Comparison of ENCODE assay signal across 1 cellular context in genomic region chr17:1829579-1830257, GRCh38.
TF ChIP-seq lines count a peak whose summit lies in the region.

RPA1 (plus strand) TSS chr17:1830005; CDS start chr17:1830094, 89 bp downstream.
A gene with protein sequence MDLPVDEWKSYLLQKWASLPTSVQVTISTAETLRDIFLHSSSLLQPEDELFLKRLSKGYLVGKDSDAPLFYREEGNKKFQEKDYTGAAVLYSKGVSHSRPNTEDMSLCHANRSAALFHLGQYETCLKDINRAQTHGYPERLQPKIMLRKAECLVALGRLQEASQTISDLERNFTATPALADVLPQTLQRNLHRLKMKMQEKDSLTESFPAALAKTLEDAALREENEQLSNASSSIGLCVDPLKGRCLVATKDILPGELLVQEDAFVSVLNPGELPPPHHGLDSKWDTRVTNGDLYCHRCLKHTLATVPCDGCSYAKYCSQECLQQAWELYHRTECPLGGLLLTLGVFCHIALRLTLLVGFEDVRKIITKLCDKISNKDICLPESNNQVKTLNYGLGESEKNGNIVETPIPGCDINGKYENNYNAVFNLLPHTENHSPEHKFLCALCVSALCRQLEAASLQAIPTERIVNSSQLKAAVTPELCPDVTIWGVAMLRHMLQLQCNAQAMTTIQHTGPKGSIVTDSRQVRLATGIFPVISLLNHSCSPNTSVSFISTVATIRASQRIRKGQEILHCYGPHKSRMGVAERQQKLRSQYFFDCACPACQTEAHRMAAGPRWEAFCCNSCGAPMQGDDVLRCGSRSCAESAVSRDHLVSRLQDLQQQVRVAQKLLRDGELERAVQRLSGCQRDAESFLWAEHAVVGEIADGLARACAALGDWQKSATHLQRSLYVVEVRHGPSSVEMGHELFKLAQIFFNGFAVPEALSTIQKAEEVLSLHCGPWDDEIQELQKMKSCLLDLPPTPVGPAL (minus strand): TSS chr17:1829902. CDS start chr17:1827994, 1,908 bp downstream.

TF ChIP-seq in HEK293, 187 proteins besides CTCF, POLR2A, EP300 and RAD21 (continued from another document and continues in another):
- TF ChIP-seq ZNF433 (tag by site-specific recombination; IDR thresholded peaks at IDR 0.05; ENCODE audit: low read depth): no peak
- TF ChIP-seq ZNF221 (tag by site-specific recombination; IDR thresholded peaks at IDR 0.05; ENCODE audit: borderline replicate concordance): no peak
- TF ChIP-seq ZNF146 (tag by site-specific recombination; IDR thresholded peaks at IDR 0.05): no peak
- TF ChIP-seq HOXA7 (CRISPR knock-in tag; IDR thresholded peaks at IDR 0.05; ENCODE audit: borderline replicate concordance): no peak
- TF ChIP-seq AEBP2 (tag by site-specific recombination; IDR thresholded peaks at IDR 0.05; ENCODE audit: borderline replicate concordance): no peak
- TF ChIP-seq ZNF600 (tag by site-specific recombination; IDR thresholded peaks at IDR 0.05): 0 out of 2 replicates have a peak, but pooled peaks have one; percentile 1
- TF ChIP-seq ZNF211 (tag by site-specific recombination; IDR thresholded peaks at IDR 0.05; ENCODE audit: low read depth): no peak
- TF ChIP-seq SCRT1 (tag by site-specific recombination; IDR thresholded peaks at IDR 0.05; ENCODE audit: borderline replicate concordance): no peak
- no peak for TF ChIP-seq ZNF10 (tag by site-specific recombination; IDR thresholded peaks at IDR 0.05)
- TF ChIP-seq SCRT2 (tag by site-specific recombination; IDR thresholded peaks at IDR 0.05): 0 out of 2 replicates have a peak, but pooled peaks have one; percentile 10
- TF ChIP-seq GLIS2 (tag by site-specific recombination; IDR thresholded peaks at IDR 0.05): peak; percentile 85
- TF ChIP-seq YY2 (tag by site-specific recombination; IDR thresholded peaks at IDR 0.05): no peak
- no peak for TF ChIP-seq ZSCAN18 (tag by site-specific recombination; IDR thresholded peaks at IDR 0.05)
- TF ChIP-seq PRDM6 (tag by site-specific recombination; IDR thresholded peaks at IDR 0.05): no peak
- no peak for TF ChIP-seq ZNF19 (tag by site-specific recombination; IDR thresholded peaks at IDR 0.05; ENCODE audit: low read depth)
- TF ChIP-seq ZNF660 (tag by site-specific recombination; IDR thresholded peaks at IDR 0.05): peak; percentile 68; the same call in 1 of the 2 replicates
- no peak for TF ChIP-seq KLF8 (tag by site-specific recombination; IDR thresholded peaks at IDR 0.05)
- no peak for TF ChIP-seq ZSCAN16 (tag by site-specific recombination; IDR thresholded peaks at IDR 0.05)
- TF ChIP-seq, protein P1, sequence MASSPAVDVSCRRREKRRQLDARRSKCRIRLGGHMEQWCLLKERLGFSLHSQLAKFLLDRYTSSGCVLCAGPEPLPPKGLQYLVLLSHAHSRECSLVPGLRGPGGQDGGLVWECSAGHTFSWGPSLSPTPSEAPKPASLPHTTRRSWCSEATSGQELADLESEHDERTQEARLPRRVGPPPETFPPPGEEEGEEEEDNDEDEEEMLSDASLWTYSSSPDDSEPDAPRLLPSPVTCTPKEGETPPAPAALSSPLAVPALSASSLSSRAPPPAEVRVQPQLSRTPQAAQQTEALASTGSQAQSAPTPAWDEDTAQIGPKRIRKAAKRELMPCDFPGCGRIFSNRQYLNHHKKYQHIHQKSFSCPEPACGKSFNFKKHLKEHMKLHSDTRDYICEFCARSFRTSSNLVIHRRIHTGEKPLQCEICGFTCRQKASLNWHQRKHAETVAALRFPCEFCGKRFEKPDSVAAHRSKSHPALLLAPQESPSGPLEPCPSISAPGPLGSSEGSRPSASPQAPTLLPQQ (tag by site-specific recombination; IDR thresholded peaks at IDR 0.05): no peak
- TF ChIP-seq ZBTB11 (tag by site-specific recombination; conservative IDR thresholded peaks at IDR 0.05; ENCODE audit: low read depth): no peak; the same call in 1 of the 2 replicates
- peak; percentile 59 for TF ChIP-seq ZNF341 (tag by site-specific recombination; IDR thresholded peaks at IDR 0.05; ENCODE audit: low read depth)
- TF ChIP-seq ZNF670 (tag by site-specific recombination; IDR thresholded peaks at IDR 0.05; ENCODE audit: low read depth): no peak
- TF ChIP-seq EGR2 (tag by site-specific recombination; IDR thresholded peaks at IDR 0.05; ENCODE audit: low read depth): peak; percentile 25; the same call in 1 of the 2 replicates
- no peak for TF ChIP-seq ZNF664 (tag by site-specific recombination; IDR thresholded peaks at IDR 0.05)
- TF ChIP-seq, protein P2, sequence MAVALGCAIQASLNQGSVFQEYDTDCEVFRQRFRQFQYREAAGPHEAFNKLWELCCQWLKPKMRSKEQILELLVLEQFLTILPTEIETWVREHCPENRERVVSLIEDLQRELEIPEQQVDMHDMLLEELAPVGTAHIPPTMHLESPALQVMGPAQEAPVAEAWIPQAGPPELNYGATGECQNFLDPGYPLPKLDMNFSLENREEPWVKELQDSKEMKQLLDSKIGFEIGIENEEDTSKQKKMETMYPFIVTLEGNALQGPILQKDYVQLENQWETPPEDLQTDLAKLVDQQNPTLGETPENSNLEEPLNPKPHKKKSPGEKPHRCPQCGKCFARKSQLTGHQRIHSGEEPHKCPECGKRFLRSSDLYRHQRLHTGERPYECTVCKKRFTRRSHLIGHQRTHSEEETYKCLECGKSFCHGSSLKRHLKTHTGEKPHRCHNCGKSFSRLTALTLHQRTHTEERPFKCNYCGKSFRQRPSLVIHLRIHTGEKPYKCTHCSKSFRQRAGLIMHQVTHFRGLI (tag by site-specific recombination; IDR thresholded peaks at IDR 0.05): no peak
- no peak for TF ChIP-seq ZBTB7A (tag by site-specific recombination; IDR thresholded peaks at IDR 0.05; ENCODE audit: low read depth)
- no peak for TF ChIP-seq ZNF626 (tag by site-specific recombination; IDR thresholded peaks at IDR 0.05)
- no peak for TF ChIP-seq ZNF837 (tag by site-specific recombination; IDR thresholded peaks at IDR 0.05)
- TF ChIP-seq OVOL3 (tag by site-specific recombination; IDR thresholded peaks at IDR 0.05): no peak
- no peak for TF ChIP-seq ZNF585B (tag by site-specific recombination; IDR thresholded peaks at IDR 0.05)
- 0 out of 2 replicates have a peak, but pooled peaks have one; percentile 47 for TF ChIP-seq ZNF501 (tag by site-specific recombination; IDR thresholded peaks at IDR 0.05)
- no peak for TF ChIP-seq ZNF350 (tag by site-specific recombination; IDR thresholded peaks at IDR 0.05)
- TF ChIP-seq ZNF629 (tag by site-specific recombination; IDR thresholded peaks at IDR 0.05): no peak
- no peak for TF ChIP-seq ZBTB49 (tag by site-specific recombination; IDR thresholded peaks at IDR 0.05; ENCODE audit: low read depth)
- TF ChIP-seq TCF7L2 (IDR thresholded peaks at IDR 0.05; ENCODE audit: borderline replicate concordance, low read depth, low read length): no peak
- peak; percentile 89 for TF ChIP-seq ZBTB1 (tag by site-specific recombination; IDR thresholded peaks at IDR 0.05)
- TF ChIP-seq BCL6B (tag by site-specific recombination; IDR thresholded peaks at IDR 0.05): no peak
- TF ChIP-seq ZNF114 (tag by site-specific recombination; IDR thresholded peaks at IDR 0.05): no peak
- TF ChIP-seq PRDM1 (tag by site-specific recombination; IDR thresholded peaks at IDR 0.05): no peak
- no peak for TF ChIP-seq RBAK (tag by site-specific recombination; IDR thresholded peaks at IDR 0.05)
- no peak for TF ChIP-seq ZNF292 (tag by site-specific recombination; IDR thresholded peaks at IDR 0.05; ENCODE audit: borderline replicate concordance, low read depth)
- no peak for TF ChIP-seq ZNF324 (tag by site-specific recombination; IDR thresholded peaks at IDR 0.05)
- TF ChIP-seq, protein P3, sequence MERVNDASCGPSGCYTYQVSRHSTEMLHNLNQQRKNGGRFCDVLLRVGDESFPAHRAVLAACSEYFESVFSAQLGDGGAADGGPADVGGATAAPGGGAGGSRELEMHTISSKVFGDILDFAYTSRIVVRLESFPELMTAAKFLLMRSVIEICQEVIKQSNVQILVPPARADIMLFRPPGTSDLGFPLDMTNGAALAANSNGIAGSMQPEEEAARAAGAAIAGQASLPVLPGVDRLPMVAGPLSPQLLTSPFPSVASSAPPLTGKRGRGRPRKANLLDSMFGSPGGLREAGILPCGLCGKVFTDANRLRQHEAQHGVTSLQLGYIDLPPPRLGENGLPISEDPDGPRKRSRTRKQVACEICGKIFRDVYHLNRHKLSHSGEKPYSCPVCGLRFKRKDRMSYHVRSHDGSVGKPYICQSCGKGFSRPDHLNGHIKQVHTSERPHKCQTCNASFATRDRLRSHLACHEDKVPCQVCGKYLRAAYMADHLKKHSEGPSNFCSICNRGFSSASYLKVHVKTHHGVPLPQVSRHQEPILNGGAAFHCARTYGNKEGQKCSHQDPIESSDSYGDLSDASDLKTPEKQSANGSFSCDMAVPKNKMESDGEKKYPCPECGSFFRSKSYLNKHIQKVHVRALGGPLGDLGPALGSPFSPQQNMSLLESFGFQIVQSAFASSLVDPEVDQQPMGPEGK (tag by site-specific recombination; IDR thresholded peaks at IDR 0.05): peak; percentile 84
